Comparison of ENCODE assay signal across 24 cellular contexts in genomic region chr2:121832992-121833732, GRCh38.
"Had no signal": no experiment of that assay in that cellular context is flagged by ENCODE, and none has a peak within 500 bp of the region (broad histone marks: within the 10 kb centered on the region; RNA-seq: fewer than 3 reads in every experiment).

No MANE protein-coding gene starts in this region.

- H3K4me1 Mint-ChIP-seq: stimulated activated memory B cell treated with anti-CD40 and anti-IgM and Interleukin-4, amounts not matched to agents 10 μg/mL and 1 μg/mL and 100 μg/mL, for 72 hours had no signal

- H3K4me3 ChIP-seq: body of pancreas, pancreas, psoas muscle, right lobe of liver, skin epidermis, stomach had no signal

- H3K27me3 ChIP-seq: body of pancreas, pancreas, right lobe of liver, stomach had no signal

- DNase-seq: activated CD4-positive, alpha-beta T cell treated with anti-CD3 and anti-CD28 coated beads for 1 hour; activated CD4-positive, alpha-beta T cell treated with anti-CD3 and anti-CD28 coated beads, Interleukin-2, amount 50 U/mL, for 1 hour; activated CD8-positive, alpha-beta T cell treated with anti-CD3 and anti-CD28 coated beads, Interleukin-2, amount 10 ng/mL, durations not matched to agents 7 days and 5 days; activated gamma-delta T cell; activated naive CD4-positive, alpha-beta T cell treated with anti-CD3 and anti-CD28 coated beads, Interleukin-2, amount 50 U/mL, for 16 hours; anterior cingulate cortex; body of pancreas; caudate nucleus; dermis blood vessel endothelial cell; effector CD8-positive, alpha-beta T cell; foreskin melanocyte; hippocampal formation; pancreas; psoas muscle; right lobe of liver; stimulated activated CD4-positive, alpha-beta T cell treated with anti-CD3 and anti-CD28 coated beads, Interleukin-2, amount 100 ng/mL, for 24 hours; stomach; T-helper 1 cell; trophoblast cell had no signal

- H3K4me1 ChIP-seq: body of pancreas, pancreas, psoas muscle, right lobe of liver, stomach had no signal

- H3K9me3 ChIP-seq: body of pancreas, pancreas, psoas muscle, right lobe of liver, stomach had no signal

- H3K36me3 Mint-ChIP-seq: natural killer cell treated with Interleukin-12 subunit alpha and Interleukin-12 subunit beta and Interleukin-15 and Interleukin-18, amount 100 ng/mL, for 72 hours; stimulated activated memory B cell treated with anti-CD40 and anti-IgM and Interleukin-4, amounts not matched to agents 10 μg/mL and 1 μg/mL and 100 μg/mL, for 72 hours had no signal

- ATAC-seq: activated CD8-positive, alpha-beta T cell treated with anti-CD3 and anti-CD28 coated beads, Interleukin-2, amount 10 ng/mL, durations not matched to agents 7 days and 5 days; body of pancreas; esophagus mucosa; natural killer cell treated with Interleukin-12 subunit alpha and Interleukin-12 subunit beta and Interleukin-15 and Interleukin-18, amount 100 ng/mL, for 72 hours; pancreas; right lobe of liver; stimulated activated memory B cell treated with anti-CD40 and anti-IgM and Interleukin-4, amounts not matched to agents 10 μg/mL and 1 μg/mL and 100 μg/mL, for 72 hours had no signal

- H3K9me3 Mint-ChIP-seq: activated T-helper 1 cell treated with anti-CD3 and anti-CD28 coated beads, Interleukin-12 subunit alpha, Interleukin-12 subunit beta, Interleukin-2, Interleukin-4 antibody, amounts not matched to agents 30 ng/mL and 10 ng/mL and 1 ng/mL, durations not matched to agents 14 hours and 24 hours and 36 hours; natural killer cell treated with Interleukin-12 subunit alpha and Interleukin-12 subunit beta and Interleukin-15 and Interleukin-18, amount 100 ng/mL, for 72 hours; stimulated activated memory B cell treated with anti-CD40 and anti-IgM and Interleukin-4, amounts not matched to agents 10 μg/mL and 1 μg/mL and 100 μg/mL, for 72 hours had no signal

- H3K27ac ChIP-seq: body of pancreas, pancreas, psoas muscle, right lobe of liver, skin epidermis, stomach had no signal

- H3K4me3 Mint-ChIP-seq: activated CD8-positive, alpha-beta T cell treated with anti-CD3 and anti-CD28 coated beads, Interleukin-2, amount 10 ng/mL, durations not matched to agents 7 days and 5 days; activated T-helper 1 cell treated with anti-CD3 and anti-CD28 coated beads, Interleukin-12 subunit alpha, Interleukin-12 subunit beta, Interleukin-2, Interleukin-4 antibody, amounts not matched to agents 30 ng/mL and 10 ng/mL and 1 ng/mL, durations not matched to agents 14 hours and 24 hours and 36 hours; natural killer cell treated with Interleukin-12 subunit alpha and Interleukin-12 subunit beta and Interleukin-15 and Interleukin-18, amount 100 ng/mL, for 72 hours; stimulated activated memory B cell treated with anti-CD40 and anti-IgM and Interleukin-4, amounts not matched to agents 10 μg/mL and 1 μg/mL and 100 μg/mL, for 72 hours had no signal

- H3K27ac Mint-ChIP-seq: activated CD8-positive, alpha-beta T cell treated with anti-CD3 and anti-CD28 coated beads, Interleukin-2, amount 10 ng/mL, durations not matched to agents 7 days and 5 days; activated T-helper 1 cell treated with anti-CD3 and anti-CD28 coated beads, Interleukin-12 subunit alpha, Interleukin-12 subunit beta, Interleukin-2, Interleukin-4 antibody, amounts not matched to agents 30 ng/mL and 10 ng/mL and 1 ng/mL, durations not matched to agents 14 hours and 24 hours and 36 hours; natural killer cell treated with Interleukin-12 subunit alpha and Interleukin-12 subunit beta and Interleukin-15 and Interleukin-18, amount 100 ng/mL, for 72 hours; stimulated activated memory B cell treated with anti-CD40 and anti-IgM and Interleukin-4, amounts not matched to agents 10 μg/mL and 1 μg/mL and 100 μg/mL, for 72 hours had no signal

- H3K36me3 ChIP-seq: pancreas, right lobe of liver, stomach had no signal
